18 cellular contexts compared by ENCODE assay signal in genomic region chr15:38351466-38351865, GRCh38.
"Had no signal": no experiment of that assay in that cellular context is flagged by ENCODE, and none has a peak within 500 bp of the region (broad histone marks: within the 10 kb centered on the region; RNA-seq: fewer than 3 reads in every experiment).

No MANE protein-coding gene starts in this region.

- H3K79me2 ChIP-seq: hepatocyte, parathyroid adenoma had no signal

- H3K4me1 ChIP-seq: parathyroid adenoma, prostate gland, right lobe of liver had no signal

- ATAC-seq: effector memory CD8-positive, alpha-beta T cell; left ventricle myocardium superior; right lobe of liver had no signal

- H3K27me3 ChIP-seq: esophagus muscularis mucosa, hepatocyte, right lobe of liver had no signal

- H2AFZ ChIP-seq: hepatocyte, parathyroid adenoma had no signal

- DNase-seq: effector memory CD8-positive, alpha-beta T cell; foreskin melanocyte; head of caudate nucleus; kidney; left cardiac atrium; left ventricle myocardium superior; mesendoderm; naive B cell; right lobe of liver; stimulated activated CD4-positive, alpha-beta T cell treated with anti-CD3 and anti-CD28 coated beads, Interleukin-2, amount 100 ng/mL, for 48 hours; stimulated activated naive CD4-positive, alpha-beta T cell treated with Interleukin-2 at 50 U/mL for 16 hours; trophoblast cell had no signal

- H3K9ac ChIP-seq: parathyroid adenoma had no signal

- H3K9me3 ChIP-seq: esophagus muscularis mucosa, prostate gland, right lobe of liver had no signal

- H3K4me3 ChIP-seq: esophagus muscularis mucosa, hepatocyte, lung, prostate gland, right lobe of liver had no signal

- H3K27ac ChIP-seq: epithelial cell of prostate, esophagus muscularis mucosa, hepatocyte, parathyroid adenoma, prostate gland, right lobe of liver had no signal

- H3K36me3 ChIP-seq: prostate gland had no signal

- H3K4me2 ChIP-seq: hepatocyte had no signal
